ENCODE assay signal across 9 cellular contexts in the genomic region with DNA sequence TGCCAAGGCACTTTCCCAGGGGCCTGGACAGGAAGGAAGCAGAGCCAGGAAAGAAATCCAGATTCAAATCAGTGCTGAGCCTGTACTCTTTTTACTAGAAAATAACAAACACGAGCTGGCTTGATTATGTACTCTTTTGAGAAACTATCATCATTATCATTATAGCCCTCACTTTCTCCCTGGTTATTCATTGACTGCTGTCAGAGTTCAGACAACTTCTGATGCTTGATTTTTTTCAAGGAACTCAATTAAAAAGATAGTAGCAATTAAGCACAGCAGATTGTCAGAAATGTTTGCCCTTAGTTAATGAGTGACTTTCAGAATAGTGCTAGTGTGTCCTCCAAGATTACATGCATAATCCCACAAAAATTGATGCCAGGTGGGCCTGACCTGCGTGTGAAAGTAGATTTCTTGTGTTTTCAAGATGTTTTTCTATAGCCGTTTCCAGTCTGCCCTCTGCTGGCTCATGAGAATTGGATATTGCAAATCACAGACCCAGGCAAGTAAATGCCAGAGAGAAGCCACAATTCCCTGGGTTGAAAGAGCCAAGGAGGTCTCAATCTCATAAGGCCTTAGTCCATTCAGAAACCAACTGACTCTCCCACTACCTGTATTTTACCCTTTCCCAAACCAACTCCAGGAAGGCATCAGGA. TPM values are rescaled to one million over a fixed set of nuclear protein-coding genes. Genes with fewer than 3 reads are reported as not detected.
DNase-seq lines count a peak whose midpoint lies in the region; ATAC-seq and TF ChIP-seq lines count a peak whose summit lies in the region.
"Had no signal": no experiment of that assay in that cellular context is flagged by ENCODE, and none has a peak within 500 bp of the region (broad histone marks: within the 10 kb centered on the region; RNA-seq: fewer than 3 reads in every experiment).

No MANE protein-coding gene starts in this region.

- no peaks in the 10 kb centered on the region for H3K36me3 Mint-ChIP-seq in activated naive CD4-positive, alpha-beta T cell treated with anti-CD3 and anti-CD28 coated beads, Interleukin-2, amount 50 U/mL, for 72 hours

- H3K9me3 Mint-ChIP-seq in activated naive CD4-positive, alpha-beta T cell treated with anti-CD3 and anti-CD28 coated beads, Interleukin-2, amount 50 U/mL, for 72 hours = no peaks in the 10 kb centered on the region
- H3K9me3 Mint-ChIP-seq: activated B cell treated with CpG ODN at 0.5 μM for 24 hours had no signal

- H3K4me3 ChIP-seq in choroid plexus epithelial cell (ENCODE audit: low read depth, low read length) = no peak overlapping the region

- peak; percentile 28 for DNase-seq in NCI-H2107 treated with DMSO at 0.1 percent for 48 hours (lab: John Stamatoyannopoulos, UW; ENCODE audit: unreplicated experiment)
- DNase-seq in NCI-H2107 (lab: John Stamatoyannopoulos, UW) = no peak
- DNase-seq in M059J (ENCODE audit: low read depth) = peak; percentile 15
- peak; percentile 35 for DNase-seq in choroid plexus epithelial cell (ENCODE audit: low read depth)
- peak; percentile 54 for DNase-seq in retina
- DNase-seq in activated naive CD4-positive, alpha-beta T cell treated with anti-CD3 and anti-CD28 coated beads, Interleukin-2, amount 50 U/mL, for 72 hours (ENCODE audit: low spot score in 2 of 2) = no peak
- no peak for DNase-seq in cerebellum (ENCODE audit: low spot score)
- DNase-seq: activated B cell treated with CpG ODN at 0.5 μM for 24 hours had no signal

- peak; percentile 61 for TF ChIP-seq CTCF in choroid plexus epithelial cell (conservative IDR thresholded peaks at IDR 0.05; ENCODE audit: low read depth, low read length)

- ATAC-seq in activated naive CD4-positive, alpha-beta T cell treated with anti-CD3 and anti-CD28 coated beads, Interleukin-2, amount 50 U/mL, for 72 hours = no peak
- no peak for ATAC-seq in GM18873 (IDR thresholded peaks at IDR 0.05; ENCODE audit: low FRiP score, unreplicated experiment)

- no peak overlapping the region for H3K27ac Mint-ChIP-seq in activated naive CD4-positive, alpha-beta T cell treated with anti-CD3 and anti-CD28 coated beads, Interleukin-2, amount 50 U/mL, for 72 hours
- H3K27ac Mint-ChIP-seq: activated B cell treated with CpG ODN at 0.5 μM for 24 hours had no signal

RNA-seq across cellular contexts. Expression of a gene that starts 14.3 kb away (rescaled TPM):
- total RNA-seq in M059J (2014; rRNA removed; shearing (Covaris generic)) = 10.3 and 15.1 TPM in 2 replicates
- 10 to 100 TPM; 11.5 to 12.0 TPM for total RNA-seq in activated naive CD4-positive, alpha-beta T cell treated with anti-CD3 and anti-CD28 coated beads, Interleukin-2, amount 50 U/mL, for 72 hours
- total RNA-seq in cerebellum = 10.5 TPM

Comparison
In these comparisons a context has a peak if more than half of its experiments do, and no peak if none do; other contexts are left out.
1. DNase-seq: peak in NCI-H2107 treated with DMSO at 0.1 percent for 48 hours (single experiment), M059J (single experiment), choroid plexus epithelial cell (single experiment) and retina (single experiment); none in NCI-H2107 (single experiment), activated naive CD4-positive, alpha-beta T cell treated with anti-CD3 and anti-CD28 coated beads, Interleukin-2, amount 50 U/mL, for 72 hours (0 of 2) and cerebellum (single experiment).